ENCODE assay signal across 1 cellular context in the genomic region with DNA sequence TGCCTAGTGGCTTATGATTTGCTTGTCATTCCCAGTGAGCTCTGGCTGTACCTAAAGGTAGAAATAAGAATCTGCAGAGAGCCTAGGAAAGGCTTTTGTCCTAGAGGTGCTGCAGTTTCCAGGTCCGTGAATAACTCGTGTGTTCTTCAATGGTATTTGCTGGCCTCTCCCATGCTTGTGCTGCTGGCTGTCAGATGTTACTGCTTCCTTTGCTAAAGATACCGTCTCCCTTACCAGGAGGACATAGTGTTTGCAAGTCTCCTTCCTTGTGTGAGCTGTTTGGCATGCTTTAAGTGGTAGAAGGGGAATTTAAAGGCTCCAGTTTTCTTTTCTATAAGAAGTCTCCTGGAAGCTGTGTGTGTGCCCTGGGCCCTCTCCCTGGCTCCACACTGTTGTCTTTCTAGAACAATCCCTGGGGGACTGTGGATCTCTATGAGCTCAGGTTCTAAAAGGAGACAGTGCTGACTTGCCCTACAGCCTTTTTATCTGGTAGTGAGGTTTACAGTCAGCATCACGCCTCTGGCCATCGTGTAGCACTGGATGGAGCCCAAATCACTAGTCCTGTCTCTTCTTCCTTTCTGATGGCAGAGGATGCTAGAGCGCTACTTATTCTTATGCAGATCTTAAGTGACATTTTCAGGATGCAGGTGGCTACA.
TF ChIP-seq lines count a peak whose summit lies in the region.

No MANE protein-coding gene starts in this region.

TF ChIP-seq in HepG2, 621 proteins besides CTCF, POLR2A, EP300 and RAD21 (continued from another document):
- TF ChIP-seq, protein P1, sequence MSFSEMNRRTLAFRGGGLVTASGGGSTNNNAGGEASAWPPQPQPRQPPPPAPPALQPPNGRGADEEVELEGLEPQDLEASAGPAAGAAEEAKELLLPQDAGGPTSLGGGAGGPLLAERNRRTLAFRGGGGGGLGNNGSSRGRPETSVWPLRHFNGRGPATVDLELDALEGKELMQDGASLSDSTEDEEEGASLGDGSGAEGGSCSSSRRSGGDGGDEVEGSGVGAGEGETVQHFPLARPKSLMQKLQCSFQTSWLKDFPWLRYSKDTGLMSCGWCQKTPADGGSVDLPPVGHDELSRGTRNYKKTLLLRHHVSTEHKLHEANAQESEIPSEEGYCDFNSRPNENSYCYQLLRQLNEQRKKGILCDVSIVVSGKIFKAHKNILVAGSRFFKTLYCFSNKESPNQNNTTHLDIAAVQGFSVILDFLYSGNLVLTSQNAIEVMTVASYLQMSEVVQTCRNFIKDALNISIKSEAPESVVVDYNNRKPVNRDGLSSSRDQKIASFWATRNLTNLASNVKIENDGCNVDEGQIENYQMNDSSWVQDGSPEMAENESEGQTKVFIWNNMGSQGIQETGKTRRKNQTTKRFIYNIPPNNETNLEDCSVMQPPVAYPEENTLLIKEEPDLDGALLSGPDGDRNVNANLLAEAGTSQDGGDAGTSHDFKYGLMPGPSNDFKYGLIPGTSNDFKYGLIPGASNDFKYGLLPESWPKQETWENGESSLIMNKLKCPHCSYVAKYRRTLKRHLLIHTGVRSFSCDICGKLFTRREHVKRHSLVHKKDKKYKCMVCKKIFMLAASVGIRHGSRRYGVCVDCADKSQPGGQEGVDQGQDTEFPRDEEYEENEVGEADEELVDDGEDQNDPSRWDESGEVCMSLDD (CRISPR knock-in tag; IDR thresholded peaks at IDR 0.05; ENCODE audit: borderline replicate concordance), result no peak
- TF ChIP-seq RARG (CRISPR knock-in tag; IDR thresholded peaks at IDR 0.05; ENCODE audit: low read depth) (no peak), NFIC (IDR thresholded peaks at IDR 0.05; ENCODE audit: low read length) (no peak)
